Comparison of ENCODE assay signal across 31 cellular contexts in genomic region chr14:32950584-32950983, GRCh38. TPM values are rescaled to one million over a fixed set of nuclear protein-coding genes. Genes with fewer than 3 reads are reported as not detected.
DNase-seq lines count a peak whose midpoint lies in the region; ATAC-seq and TF ChIP-seq lines count a peak whose summit lies in the region.
"Had no signal": no experiment of that assay in that cellular context is flagged by ENCODE, and none has a peak within 500 bp of the region (broad histone marks: within the 10 kb centered on the region; RNA-seq: fewer than 3 reads in every experiment).

No MANE protein-coding gene starts in this region.

- POLR2A ChIA-PET in PC-3 (lab: Charles Lee; ENCODE audit: unreplicated experiment) = no interaction called here
- POLR2A ChIA-PET in CD8-positive, alpha-beta T cell (lab: Charles Lee) = no interaction called here

- no peaks in the 10 kb centered on the region for H4K20me1 ChIP-seq in PC-3 (ENCODE audit: low read length)

- no TSS peak for BruUV-seq in PC-3 (replicated peaks; lab: Mats Ljungman, UMichigan)

- no peaks in the 10 kb centered on the region for H3K9me3 ChIP-seq in PC-3 (ENCODE audit: low read length)
- no peaks in the 10 kb centered on the region for H3K9me3 ChIP-seq in CD8-positive, alpha-beta T cell (ENCODE audit: low read length)
- H3K9me3 ChIP-seq: body of pancreas, uterus had no signal

- H3K4me1 Mint-ChIP-seq in CD8-positive, alpha-beta T cell (ENCODE audit: low read depth) = no peaks in the 10 kb centered on the region
- H3K4me1 Mint-ChIP-seq: activated CD8-positive, alpha-beta memory T cell treated with anti-CD3 and anti-CD28 coated beads, Interleukin-2, amount 10 ng/mL, durations not matched to agents 7 days and 5 days; activated naive CD8-positive, alpha-beta T cell treated with anti-CD3 and anti-CD28 coated beads, Interleukin-2, amount 10 ng/mL, durations not matched to agents 7 days and 5 days; nephron; T-helper 17 cell had no signal

- H3K36me3 ChIP-seq in PC-3 (ENCODE audit: low read depth, low read length) = no peaks in the 10 kb centered on the region
- H3K36me3 ChIP-seq in CD8-positive, alpha-beta T cell (ENCODE audit: insufficient read depth, low read length) = no peaks in the 10 kb centered on the region
- H3K36me3 ChIP-seq: uterus had no signal

- no peak overlapping the region for H3K9ac ChIP-seq in PC-3 (ENCODE audit: low read length)

- ATAC-seq in PC-3 (no peak), GM19324 (IDR thresholded peaks at IDR 0.05; ENCODE audit: low FRiP score, unreplicated experiment) (no peak), sciatic nerve (no peak)
- no peak for ATAC-seq in CD8-positive, alpha-beta T cell
- ATAC-seq: activated CD8-positive, alpha-beta memory T cell treated with anti-CD3 and anti-CD28 coated beads, Interleukin-2, amount 10 ng/mL, durations not matched to agents 7 days and 5 days; activated T-cell treated with anti-CD3 and anti-CD28 coated beads, Interleukin-2, amount 50 U/mL, for 4 hours; body of pancreas; left colon; T-helper 17 cell had no signal

- no peak overlapping the region for H3K27ac Mint-ChIP-seq in CD8-positive, alpha-beta T cell
- H3K27ac Mint-ChIP-seq: activated CD8-positive, alpha-beta memory T cell treated with anti-CD3 and anti-CD28 coated beads, Interleukin-2, amount 10 ng/mL, durations not matched to agents 7 days and 5 days; activated naive CD8-positive, alpha-beta T cell treated with anti-CD3 and anti-CD28 coated beads, Interleukin-2, amount 10 ng/mL, durations not matched to agents 7 days and 5 days; CD4-positive, alpha-beta T cell; nephron; stimulated activated naive CD8-positive, alpha-beta T cell treated with anti-CD3 and anti-CD28 coated beads, Interleukin-15, Interleukin-2, amounts not matched to agents 100 ng/mL and 50 ng/mL, for 24 hours; T-helper 17 cell had no signal

- no peak overlapping the region for H2AFZ ChIP-seq in PC-3 (ENCODE audit: low read length)

- TF ChIP-seq CTCF in PC-3 (conservative IDR thresholded peaks at IDR 0.05; ENCODE audit: low read depth, low read length) (no peak), choroid plexus epithelial cell (conservative IDR thresholded peaks at IDR 0.05; ENCODE audit: low read depth, low read length) (no peak), retinal pigment epithelial cell (conservative IDR thresholded peaks at IDR 0.05; ENCODE audit: low read depth, low read length) (no peak)
- no peak for TF ChIP-seq CTCF in CD8-positive, alpha-beta T cell (IDR thresholded peaks at IDR 0.05)

- no peaks in the 10 kb centered on the region for H3K9me2 ChIP-seq in PC-3 (replicated peaks; ENCODE audit: low read length)

- 0 out of 2 replicates have a peak, but pooled peaks cover 7% of the 10 kb centered on the region for H3K4me1 ChIP-seq in PC-3 (ENCODE audit: insufficient read depth, low read length)
- no peaks in the 10 kb centered on the region for H3K4me1 ChIP-seq in CD8-positive, alpha-beta T cell (ENCODE audit: insufficient read depth, low read length)
- H3K4me1 ChIP-seq: body of pancreas, uterus had no signal

- H3K4me3 ChIP-seq in PC-3 (ENCODE audit: low read length) = no peak overlapping the region
- no peak overlapping the region for H3K4me3 ChIP-seq in choroid plexus epithelial cell (ENCODE audit: low read depth, low read length)
- H3K4me3 ChIP-seq in retinal pigment epithelial cell (ENCODE audit: low read length) = no peak overlapping the region
- no peak overlapping the region for H3K4me3 ChIP-seq in CD8-positive, alpha-beta T cell (ENCODE audit: low read depth, low read length)
- H3K4me3 ChIP-seq: body of pancreas, SK-N-MC, uterus had no signal

- peaks cover 12% of the 10 kb centered on the region; the same call in 1 of the 2 replicates for H3K27me3 ChIP-seq in PC-3 (ENCODE audit: low read length)
- H3K27me3 ChIP-seq in CD8-positive, alpha-beta T cell (ENCODE audit: insufficient read depth, low read length) = no peaks in the 10 kb centered on the region
- H3K27me3 ChIP-seq: body of pancreas, uterus had no signal

- H3F3A ChIP-seq in PC-3 (ENCODE audit: low read length, unreplicated experiment) = no peaks in the 10 kb centered on the region

- no peak overlapping the region for H3K27ac ChIP-seq in PC-3 (ENCODE audit: low read length)
- no peak overlapping the region for H3K27ac ChIP-seq in CD8-positive, alpha-beta T cell (ENCODE audit: low read depth, low read length)
- H3K27ac ChIP-seq: body of pancreas, HL-60, SK-N-MC, uterus had no signal

- H3K4me3 Mint-ChIP-seq in CD8-positive, alpha-beta T cell = no peak overlapping the region
- H3K4me3 Mint-ChIP-seq: activated CD8-positive, alpha-beta memory T cell treated with anti-CD3 and anti-CD28 coated beads, Interleukin-2, amount 10 ng/mL, durations not matched to agents 7 days and 5 days; activated naive CD8-positive, alpha-beta T cell treated with anti-CD3 and anti-CD28 coated beads, Interleukin-2, amount 10 ng/mL, durations not matched to agents 7 days and 5 days; activated T-cell treated with anti-CD3 and anti-CD28 coated beads, Interleukin-2, amount 50 U/mL, for 4 hours; CD4-positive, alpha-beta T cell; nephron; stimulated activated naive CD8-positive, alpha-beta T cell treated with anti-CD3 and anti-CD28 coated beads, Interleukin-15, Interleukin-2, amounts not matched to agents 100 ng/mL and 50 ng/mL, for 24 hours; T-helper 17 cell had no signal

- peaks cover 3% of the 10 kb centered on the region for H3K9me3 Mint-ChIP-seq in CD8-positive, alpha-beta T cell
- H3K9me3 Mint-ChIP-seq: activated naive CD8-positive, alpha-beta T cell treated with anti-CD3 and anti-CD28 coated beads, Interleukin-2, amount 10 ng/mL, durations not matched to agents 7 days and 5 days; activated T-cell treated with anti-CD3 and anti-CD28 coated beads, Interleukin-2, amount 50 U/mL, for 4 hours; nephron had no signal

- DNase-seq in NCI-H2227 (lab: John Stamatoyannopoulos, UW; ENCODE audit: unreplicated experiment) (peak; percentile 18), NCI-H2227 treated with DMSO at 0.1 percent for 48 hours (lab: John Stamatoyannopoulos, UW) (no peak), PC-3 (peak; percentile 32), choroid plexus epithelial cell (ENCODE audit: low read depth) (peak; percentile 75), retinal pigment epithelial cell (ENCODE audit: low read depth) (peak; percentile 59), sciatic nerve (ENCODE audit: low spot score) (no peak)
- no peak for DNase-seq in CD8-positive, alpha-beta T cell
- DNase-seq: 8988T; activated CD4-positive, alpha-beta T cell treated with anti-CD3 and anti-CD28 coated beads, Interleukin-2, amount 50 U/mL, for 4 hours; activated CD8-positive, alpha-beta memory T cell treated with anti-CD3 and anti-CD28 coated beads, Interleukin-2, amount 10 ng/mL, durations not matched to agents 7 days and 5 days; activated gamma-delta T cell treated with Interleukin-2 at 50 U/mL for 16 hours; activated naive CD8-positive, alpha-beta T cell treated with anti-CD3 and anti-CD28 coated beads, Interleukin-2, amount 10 ng/mL, durations not matched to agents 7 days and 5 days; activated T-cell treated with anti-CD3 and anti-CD28 coated beads, Interleukin-2, amount 50 U/mL, for 4 hours; body of pancreas; CD4-positive, alpha-beta T cell; cerebellar nuclear complex; EL; HCEC 1CT; hippocampal formation; Kasumi-1; left colon; NCI-H524; NK-92 treated with Interleukin-12 subunit alpha and Interleukin-12 subunit beta, amount 100 ng/mL, for 24 hours; small intestine; T-helper 17 cell; uterus had no signal

- intact Hi-C loops in PC-3 (cut with micrococcal nuclease) = no loop called here
- intact Hi-C loops in CD8-positive, alpha-beta T cell (cut with DNase I, micrococcal nuclease) = no loop called here
- intact Hi-C loops in sciatic nerve (cut with DNase I) = no loop called here

- CTCF ChIA-PET in PC-3 (lab: Charles Lee) = interaction anchor here (0.6 kb wide), 1 partner anchor 234 kb away, joined by 3 read pairs; no protein-coding TSS in a partner anchor
- CTCF ChIA-PET in CD8-positive, alpha-beta T cell (lab: Charles Lee) = no interaction called here

- H3K36me3 Mint-ChIP-seq in CD8-positive, alpha-beta T cell = no peaks in the 10 kb centered on the region
- H3K36me3 Mint-ChIP-seq: activated CD8-positive, alpha-beta memory T cell treated with anti-CD3 and anti-CD28 coated beads, Interleukin-2, amount 10 ng/mL, durations not matched to agents 7 days and 5 days; activated naive CD8-positive, alpha-beta T cell treated with anti-CD3 and anti-CD28 coated beads, Interleukin-2, amount 10 ng/mL, durations not matched to agents 7 days and 5 days had no signal

- no peak overlapping the region for H3K4me2 ChIP-seq in PC-3 (ENCODE audit: low read length)

- peaks cover 5% of the 10 kb centered on the region for H3K27me3 Mint-ChIP-seq in CD8-positive, alpha-beta T cell (ENCODE audit: low read depth)

- H3K79me2 ChIP-seq in PC-3 (ENCODE audit: low read length) = no peaks in the 10 kb centered on the region

RNA-seq across cellular contexts. Expression of gene NPAS3, which starts 11.9 kb away (rescaled TPM):
- total RNA-seq in PC-3 (2014; rRNA removed) (0.36 and 1.2 TPM in 2 replicates), sciatic nerve (14.6 TPM)
- total RNA-seq in CD8-positive, alpha-beta T cell = not detected
- total RNA-seq: activated CD8-positive, alpha-beta memory T cell treated with anti-CD3 and anti-CD28 coated beads, Interleukin-2, amount 10 ng/mL, durations not matched to agents 7 days and 5 days; activated naive CD8-positive, alpha-beta T cell treated with anti-CD3 and anti-CD28 coated beads, Interleukin-2, amount 10 ng/mL, durations not matched to agents 7 days and 5 days; CD4-positive, alpha-beta T cell; T-helper 17 cell had no signal

Comparison
In these comparisons a context has a peak if more than half of its experiments do, and no peak if none do; other contexts are left out.
1. DNase-seq: peak in NCI-H2227 (single experiment), PC-3 (single experiment), choroid plexus epithelial cell (single experiment) and retinal pigment epithelial cell (single experiment); none in NCI-H2227 treated with DMSO at 0.1 percent for 48 hours (single experiment), CD8-positive, alpha-beta T cell (0 of 7) and sciatic nerve (single experiment).